In the genomic region with DNA sequence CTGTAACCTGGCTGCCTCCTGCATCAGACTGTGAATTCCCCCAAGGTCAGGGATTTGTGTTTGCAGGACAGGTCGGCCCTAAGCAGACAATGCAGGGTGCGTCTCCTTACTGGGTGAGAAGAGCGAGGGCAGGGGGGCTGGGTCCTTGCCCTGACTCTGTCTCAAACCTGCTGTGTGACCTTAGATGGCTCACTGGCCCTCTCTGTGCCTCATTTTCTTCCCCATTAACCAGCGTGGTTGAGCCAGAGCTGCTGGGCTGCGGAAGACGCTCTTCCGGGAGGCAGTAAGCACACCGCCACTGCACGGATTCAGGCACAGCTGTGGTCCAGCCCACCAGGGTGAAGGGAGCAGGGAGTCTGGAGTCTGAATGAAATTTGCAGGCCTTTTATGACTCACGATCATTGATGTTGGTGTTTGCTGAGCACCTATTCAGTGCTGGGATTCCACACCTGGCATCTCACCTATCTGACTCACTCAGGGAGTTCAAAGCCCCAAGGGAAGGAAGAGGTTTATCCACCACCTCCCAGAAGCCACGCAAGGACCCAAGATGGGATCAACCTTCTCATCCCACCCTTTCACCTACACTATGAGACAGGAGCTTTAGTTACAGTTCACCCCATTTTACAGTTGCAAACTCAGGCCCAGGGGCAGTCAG, we compare ENCODE assay signal across 13 cellular contexts. TPM values are rescaled to one million over a fixed set of nuclear protein-coding genes. Genes with fewer than 3 reads are reported as not detected.
A peak's percentile ranks its signal among the peaks of the same experiment; 100 is the strongest.
DNase-seq lines count a peak whose midpoint lies in the region; ATAC-seq and TF ChIP-seq lines count a peak whose summit lies in the region.
"Had no signal": no experiment of that assay in that cellular context is flagged by ENCODE, and none has a peak within 500 bp of the region (broad histone marks: within the 10 kb centered on the region; RNA-seq: fewer than 3 reads in every experiment).

No MANE protein-coding gene starts in this region.

- no peaks in the 10 kb centered on the region for H3K9me3 Mint-ChIP-seq in naive thymus-derived CD8-positive, alpha-beta T cell
- H3K9me3 Mint-ChIP-seq: naive B cell had no signal

- no peak for ATAC-seq in naive thymus-derived CD8-positive, alpha-beta T cell
- no peak for ATAC-seq in HG02588 (IDR thresholded peaks at IDR 0.05; ENCODE audit: unreplicated experiment)

- DNase-seq in HFF-Myc (ENCODE audit: extremely low read depth, low read depth) = no peak
- DNase-seq in astrocyte of the cerebellum (ENCODE audit: low read depth) = no peak
- no peak for DNase-seq in naive thymus-derived CD8-positive, alpha-beta T cell
- DNase-seq in BE2C = no peak
- DNase-seq in activated CD4-positive, CD25-positive, alpha-beta regulatory T cell treated with anti-CD3 and anti-CD28 coated beads, Interleukin-2, amount 50 U/mL, for 72 hours = no peak
- no peak for DNase-seq in substantia nigra (lab: John Stamatoyannopoulos, UW)
- DNase-seq: DMS53, islet precursor cell, naive B cell had no signal

- H3K27me3 Mint-ChIP-seq in naive thymus-derived CD8-positive, alpha-beta T cell = no peaks in the 10 kb centered on the region
- H3K27me3 Mint-ChIP-seq: naive B cell had no signal

- peaks cover 19 to 43% (median 34%) of the 10 kb centered on the region in 4 donors for H3K4me1 Mint-ChIP-seq in naive thymus-derived CD8-positive, alpha-beta T cell

- H3K27me3 ChIP-seq in BLaER1 treated with 17β-estradiol and CSF1 and Interleukin-3, amounts not matched to agents 10 nM and 100 nM = no peaks in the 10 kb centered on the region
- no peaks in the 10 kb centered on the region for H3K27me3 ChIP-seq in BE2C
- H3K27me3 ChIP-seq: breast epithelium, esophagus muscularis mucosa had no signal

- no peaks in the 10 kb centered on the region for H3K9me3 ChIP-seq in BLaER1 treated with 17β-estradiol and CSF1 and Interleukin-3, amounts not matched to agents 10 nM and 100 nM (replicated peaks in 1 of 11)
- no peaks in the 10 kb centered on the region for H3K9me3 ChIP-seq in BE2C
- H3K9me3 ChIP-seq: breast epithelium, esophagus muscularis mucosa had no signal

- H3K27ac ChIP-seq in BLaER1 treated with 17β-estradiol and CSF1 and Interleukin-3, amounts not matched to agents 10 nM and 100 nM = peak overlapping the region in 7 of 11 experiments; percentile 95 to 99 (median 98); a peak in 12 of 22 replicates
- no peak overlapping the region for H3K27ac ChIP-seq in substantia nigra (ENCODE audit: low read depth, low read length, poor library complexity, severe bottlenecking)

- H3K27ac Mint-ChIP-seq in naive thymus-derived CD8-positive, alpha-beta T cell = peak overlapping the region in 6 of 10 donors; percentile 63 to 88 (median 80)

- peaks cover 0 to 11% (median 0%) of the 10 kb centered on the region in 3 donors for H3K36me3 Mint-ChIP-seq in naive thymus-derived CD8-positive, alpha-beta T cell
- H3K36me3 Mint-ChIP-seq: naive B cell had no signal

- peak overlapping the region; percentile 77 to 99 (median 97); a peak in 20 of 22 replicates for H3K4me2 ChIP-seq in BLaER1 treated with 17β-estradiol and CSF1 and Interleukin-3, amounts not matched to agents 10 nM and 100 nM

- peaks cover 0 to 42% (median 18%) of the 10 kb centered on the region in 11 experiments; a peak in 15 of 22 replicates for H3K36me3 ChIP-seq in BLaER1 treated with 17β-estradiol and CSF1 and Interleukin-3, amounts not matched to agents 10 nM and 100 nM
- H3K36me3 ChIP-seq in BE2C = 0 out of 2 replicates have a peak, but pooled peaks cover 2% of the 10 kb centered on the region
- H3K36me3 ChIP-seq: breast epithelium had no signal

- TF ChIP-seq CTCF in HFF-Myc (IDR thresholded peaks at IDR 0.05; ENCODE audit: low read depth, low read length, missing control alignments) = no peak
- TF ChIP-seq CTCF in astrocyte of the cerebellum (IDR thresholded peaks at IDR 0.05; ENCODE audit: low read depth, low read length, missing control alignments) = no peak
- no peak for TF ChIP-seq CTCF in BE2C (IDR thresholded peaks at IDR 0.05; ENCODE audit: low read depth, low read length)

- no peaks in the 10 kb centered on the region; a peak in 1 of 22 replicates for H4K20me1 ChIP-seq in BLaER1 treated with 17β-estradiol and CSF1 and Interleukin-3, amounts not matched to agents 10 nM and 100 nM

- H3K9ac ChIP-seq in BLaER1 treated with 17β-estradiol and CSF1 and Interleukin-3, amounts not matched to agents 10 nM and 100 nM = peak overlapping the region; percentile 93 to 98 (median 97); a peak in 20 of 22 replicates

- peak overlapping the region in 6 of 10 donors; percentile 28 to 87 (median 56) for H3K4me3 Mint-ChIP-seq in naive thymus-derived CD8-positive, alpha-beta T cell

- POLR2A ChIA-PET in naive thymus-derived CD8-positive, alpha-beta T cell (lab: Charles Lee) = interaction anchor here (1.1 to 5.2 kb wide), 5 partner anchors 13 to 233 kb away, joined by 3 to 53 read pairs (median 4); a partner anchor contains a TSS

- H3K4me3 ChIP-seq in BLaER1 treated with 17β-estradiol and CSF1 and Interleukin-3, amounts not matched to agents 10 nM and 100 nM = peak overlapping the region in 4 of 10 experiments; percentile 86 to 94 (median 90); a peak in 8 of 20 replicates
- H3K4me3 ChIP-seq in HFF-Myc (replicated peaks; ENCODE audit: low read depth, low read length) (peak overlapping the region; percentile 91), astrocyte of the cerebellum (ENCODE audit: low read depth, low read length) (peak overlapping the region; percentile 73), BE2C (ENCODE audit: low read depth, low read length) (no peak overlapping the region)

- in situ Hi-C loops in astrocyte of the cerebellum (cut with HindIII; ENCODE audit: low sequenced_read_pairs) = no loop called here

- peaks cover 40 to 77% (median 59%) of the 10 kb centered on the region in 10 experiments for H3K4me1 ChIP-seq in BLaER1 treated with 17β-estradiol and CSF1 and Interleukin-3, amounts not matched to agents 10 nM and 100 nM
- peaks cover 11% of the 10 kb centered on the region for H3K4me1 ChIP-seq in BE2C

RNA-seq across cellular contexts. Expression of a gene that starts 2.5 kb away (rescaled TPM):
- 10 to 100 TPM; 28.4 to 30.4 TPM for total RNA-seq in naive thymus-derived CD8-positive, alpha-beta T cell
- polyA plus RNA-seq in naive thymus-derived CD8-positive, alpha-beta T cell = 1 to 10 TPM; 2.6 to 4.5 (median 3.9) TPM
- 52.2 TPM for polyA plus RNA-seq in BE2C (2012; ENCODE audit: insufficient read depth, insufficient read length, low read depth)

RNA-seq across cellular contexts. Expression of a gene that starts 2.9 kb away (rescaled TPM):
- 10 to 100 TPM; 92.7 to 94.0 TPM for total RNA-seq in naive thymus-derived CD8-positive, alpha-beta T cell
- 10 to 100 TPM in 2 of 3 donors, 1 to 10 TPM in 1; 8.1 to 17.7 (median 11.3) TPM for polyA plus RNA-seq in naive thymus-derived CD8-positive, alpha-beta T cell
- 39.4 TPM for polyA plus RNA-seq in BE2C (2012; ENCODE audit: insufficient read depth, insufficient read length, low read depth)

RNA-seq across cellular contexts. Expression of a gene that starts 7.3 kb away (rescaled TPM):
- 100 to 1,000 TPM; 170 to 176 TPM for total RNA-seq in naive thymus-derived CD8-positive, alpha-beta T cell
- 10 to 100 TPM; 21.1 to 24.3 (median 21.4) TPM for polyA plus RNA-seq in naive thymus-derived CD8-positive, alpha-beta T cell
- polyA plus RNA-seq in BE2C (2012; ENCODE audit: insufficient read depth, insufficient read length, low read depth) = 137 TPM

RNA-seq across cellular contexts. Expression of a gene that starts 22.1 kb away (rescaled TPM):
- total RNA-seq in naive thymus-derived CD8-positive, alpha-beta T cell = 1 to 10 TPM in 1 of 2 experiments, under 1 TPM in 1; 0.85 to 1.1 TPM
- under 1 TPM; 0.24 to 0.26 (median 0.25) TPM for polyA plus RNA-seq in naive thymus-derived CD8-positive, alpha-beta T cell
- polyA plus RNA-seq in BE2C (2012; ENCODE audit: insufficient read depth, insufficient read length, low read depth) = 0.76 TPM

RNA-seq across cellular contexts. Expression of a gene that starts 23.7 kb away (rescaled TPM):
- 100 to 1,000 TPM; 178 to 186 TPM for total RNA-seq in naive thymus-derived CD8-positive, alpha-beta T cell
- 10 to 100 TPM; 42.9 to 67.4 (median 50.9) TPM for polyA plus RNA-seq in naive thymus-derived CD8-positive, alpha-beta T cell
- 252 TPM for polyA plus RNA-seq in BE2C (2012; ENCODE audit: insufficient read depth, insufficient read length, low read depth)
